2 cellular contexts compared by ENCODE assay signal in genomic region chr5:80569961-80570786, GRCh38.
TF ChIP-seq lines count a peak whose summit lies in the region.

Gene ANKRD34B (minus strand): TSS chr5:80570280. CDS start chr5:80560019, 10,261 bp downstream.

TF ChIP-seq in HEK293, 187 proteins besides CTCF, POLR2A, EP300 and RAD21 (continued from another document and continues in another):
- TF ChIP-seq, protein P1, sequence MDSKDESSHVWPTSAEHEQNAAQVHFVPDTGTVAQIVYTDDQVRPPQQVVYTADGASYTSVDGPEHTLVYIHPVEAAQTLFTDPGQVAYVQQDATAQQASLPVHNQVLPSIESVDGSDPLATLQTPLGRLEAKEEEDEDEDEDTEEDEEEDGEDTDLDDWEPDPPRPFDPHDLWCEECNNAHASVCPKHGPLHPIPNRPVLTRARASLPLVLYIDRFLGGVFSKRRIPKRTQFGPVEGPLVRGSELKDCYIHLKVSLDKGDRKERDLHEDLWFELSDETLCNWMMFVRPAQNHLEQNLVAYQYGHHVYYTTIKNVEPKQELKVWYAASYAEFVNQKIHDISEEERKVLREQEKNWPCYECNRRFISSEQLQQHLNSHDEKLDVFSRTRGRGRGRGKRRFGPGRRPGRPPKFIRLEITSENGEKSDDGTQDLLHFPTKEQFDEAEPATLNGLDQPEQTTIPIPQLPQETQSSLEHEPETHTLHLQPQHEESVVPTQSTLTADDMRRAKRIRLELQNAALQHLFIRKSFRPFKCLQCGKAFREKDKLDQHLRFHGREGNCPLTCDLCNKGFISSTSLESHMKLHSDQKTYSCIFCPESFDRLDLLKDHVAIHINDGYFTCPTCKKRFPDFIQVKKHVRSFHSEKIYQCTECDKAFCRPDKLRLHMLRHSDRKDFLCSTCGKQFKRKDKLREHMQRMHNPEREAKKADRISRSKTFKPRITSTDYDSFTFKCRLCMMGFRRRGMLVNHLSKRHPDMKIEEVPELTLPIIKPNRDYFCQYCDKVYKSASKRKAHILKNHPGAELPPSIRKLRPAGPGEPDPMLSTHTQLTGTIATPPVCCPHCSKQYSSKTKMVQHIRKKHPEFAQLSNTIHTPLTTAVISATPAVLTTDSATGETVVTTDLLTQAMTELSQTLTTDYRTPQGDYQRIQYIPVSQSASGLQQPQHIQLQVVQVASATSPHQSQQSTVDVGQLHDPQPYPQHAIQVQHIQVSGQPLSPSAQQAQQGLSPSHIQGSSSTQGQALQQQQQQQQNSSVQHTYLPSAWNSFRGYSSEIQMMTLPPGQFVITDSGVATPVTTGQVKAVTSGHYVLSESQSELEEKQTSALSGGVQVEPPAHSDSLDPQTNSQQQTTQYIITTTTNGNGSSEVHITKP (tag by site-specific recombination; IDR thresholded peaks at IDR 0.05), result peak; percentile 84; the same call in 1 of the 2 replicates
- TF ChIP-seq ZNF830 (tag by site-specific recombination; IDR thresholded peaks at IDR 0.05; ENCODE audit: low read depth), result no peak
- TF ChIP-seq, protein P2, sequence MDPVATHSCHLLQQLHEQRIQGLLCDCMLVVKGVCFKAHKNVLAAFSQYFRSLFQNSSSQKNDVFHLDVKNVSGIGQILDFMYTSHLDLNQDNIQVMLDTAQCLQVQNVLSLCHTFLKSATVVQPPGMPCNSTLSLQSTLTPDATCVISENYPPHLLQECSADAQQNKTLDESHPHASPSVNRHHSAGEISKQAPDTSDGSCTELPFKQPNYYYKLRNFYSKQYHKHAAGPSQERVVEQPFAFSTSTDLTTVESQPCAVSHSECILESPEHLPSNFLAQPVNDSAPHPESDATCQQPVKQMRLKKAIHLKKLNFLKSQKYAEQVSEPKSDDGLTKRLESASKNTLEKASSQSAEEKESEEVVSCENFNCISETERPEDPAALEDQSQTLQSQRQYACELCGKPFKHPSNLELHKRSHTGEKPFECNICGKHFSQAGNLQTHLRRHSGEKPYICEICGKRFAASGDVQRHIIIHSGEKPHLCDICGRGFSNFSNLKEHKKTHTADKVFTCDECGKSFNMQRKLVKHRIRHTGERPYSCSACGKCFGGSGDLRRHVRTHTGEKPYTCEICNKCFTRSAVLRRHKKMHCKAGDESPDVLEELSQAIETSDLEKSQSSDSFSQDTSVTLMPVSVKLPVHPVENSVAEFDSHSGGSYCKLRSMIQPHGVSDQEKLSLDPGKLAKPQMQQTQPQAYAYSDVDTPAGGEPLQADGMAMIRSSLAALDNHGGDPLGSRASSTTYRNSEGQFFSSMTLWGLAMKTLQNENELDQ (tag by site-specific recombination; IDR thresholded peaks at IDR 0.05; ENCODE audit: low read depth), result no peak
- TF ChIP-seq AEBP2 (tag by site-specific recombination; IDR thresholded peaks at IDR 0.05; ENCODE audit: borderline replicate concordance), result no peak
- TF ChIP-seq KLF17 (tag by site-specific recombination; IDR thresholded peaks at IDR 0.05), result no peak
- TF ChIP-seq ZNF155 (tag by site-specific recombination; IDR thresholded peaks at IDR 0.05), result no peak
- TF ChIP-seq MZF1 (tag by site-specific recombination; IDR thresholded peaks at IDR 0.05; ENCODE audit: borderline replicate concordance), result no peak
- TF ChIP-seq ZNF341 (tag by site-specific recombination; IDR thresholded peaks at IDR 0.05; ENCODE audit: low read depth), result peak; percentile 56
- TF ChIP-seq ZNF501 (tag by site-specific recombination; IDR thresholded peaks at IDR 0.05), result 0 out of 2 replicates have a peak, but pooled peaks have one; percentile 9
- no peak for TF ChIP-seq ZNF433 (tag by site-specific recombination; IDR thresholded peaks at IDR 0.05; ENCODE audit: low read depth)
- no peak for TF ChIP-seq ZNF510 (tag by site-specific recombination; IDR thresholded peaks at IDR 0.05; ENCODE audit: insufficient replicate concordance)
- TF ChIP-seq, protein P3, sequence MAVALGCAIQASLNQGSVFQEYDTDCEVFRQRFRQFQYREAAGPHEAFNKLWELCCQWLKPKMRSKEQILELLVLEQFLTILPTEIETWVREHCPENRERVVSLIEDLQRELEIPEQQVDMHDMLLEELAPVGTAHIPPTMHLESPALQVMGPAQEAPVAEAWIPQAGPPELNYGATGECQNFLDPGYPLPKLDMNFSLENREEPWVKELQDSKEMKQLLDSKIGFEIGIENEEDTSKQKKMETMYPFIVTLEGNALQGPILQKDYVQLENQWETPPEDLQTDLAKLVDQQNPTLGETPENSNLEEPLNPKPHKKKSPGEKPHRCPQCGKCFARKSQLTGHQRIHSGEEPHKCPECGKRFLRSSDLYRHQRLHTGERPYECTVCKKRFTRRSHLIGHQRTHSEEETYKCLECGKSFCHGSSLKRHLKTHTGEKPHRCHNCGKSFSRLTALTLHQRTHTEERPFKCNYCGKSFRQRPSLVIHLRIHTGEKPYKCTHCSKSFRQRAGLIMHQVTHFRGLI (tag by site-specific recombination; IDR thresholded peaks at IDR 0.05), result no peak
- no peak for TF ChIP-seq ZNF530 (tag by site-specific recombination; IDR thresholded peaks at IDR 0.05; ENCODE audit: low read depth)
- no peak for TF ChIP-seq ZNF426 (tag by site-specific recombination; IDR thresholded peaks at IDR 0.05)

TF ChIP-seq in WTC11, 78 proteins besides CTCF, POLR2A, EP300 and RAD21 (continued from another document):
- no peak for TF ChIP-seq STAT6 (CRISPR knock-in tag; conservative IDR thresholded peaks at IDR 0.05; ENCODE audit: low read depth)
- no peak for TF ChIP-seq ZNF416 (CRISPR knock-in tag; IDR thresholded peaks at IDR 0.05)
- peak; percentile 88; the same call in 1 of the 2 replicates for TF ChIP-seq ZNF232 (CRISPR knock-in tag; IDR thresholded peaks at IDR 0.05)
